ENCODE assay signal across 1 cellular context in genomic region chr11:72111803-72112540, GRCh38.
TF ChIP-seq lines count a peak whose summit lies in the region.

No MANE protein-coding gene starts in this region.

TF ChIP-seq in GM23338, 12 proteins besides CTCF, POLR2A, EP300 and RAD21 (continued from another document):
- TF ChIP-seq, protein P1, sequence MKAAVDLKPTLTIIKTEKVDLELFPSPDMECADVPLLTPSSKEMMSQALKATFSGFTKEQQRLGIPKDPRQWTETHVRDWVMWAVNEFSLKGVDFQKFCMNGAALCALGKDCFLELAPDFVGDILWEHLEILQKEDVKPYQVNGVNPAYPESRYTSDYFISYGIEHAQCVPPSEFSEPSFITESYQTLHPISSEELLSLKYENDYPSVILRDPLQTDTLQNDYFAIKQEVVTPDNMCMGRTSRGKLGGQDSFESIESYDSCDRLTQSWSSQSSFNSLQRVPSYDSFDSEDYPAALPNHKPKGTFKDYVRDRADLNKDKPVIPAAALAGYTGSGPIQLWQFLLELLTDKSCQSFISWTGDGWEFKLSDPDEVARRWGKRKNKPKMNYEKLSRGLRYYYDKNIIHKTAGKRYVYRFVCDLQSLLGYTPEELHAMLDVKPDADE (IDR thresholded peaks at IDR 0.05) = no peak
- peak; percentile 83 for TF ChIP-seq POLR2AphosphoS5 (IDR thresholded peaks at IDR 0.05; ENCODE audit: low read depth)
